Comparison of ENCODE assay signal across 14 cellular contexts in genomic region chr18:35123811-35124210, GRCh38.
"Had no signal": no experiment of that assay in that cellular context is flagged by ENCODE, and none has a peak within 500 bp of the region (broad histone marks: within the 10 kb centered on the region; RNA-seq: fewer than 3 reads in every experiment).

No MANE protein-coding gene starts in this region.

- ATAC-seq: activated CD4-positive, alpha-beta T cell treated with anti-CD3 and anti-CD28 coated beads for 36 hours; lower lobe of right lung; stimulated activated naive CD8-positive, alpha-beta T cell treated with anti-CD3 and anti-CD28 coated beads, Interleukin-15, amount 100 ng/mL, for 72 hours had no signal

- H3K4me3 Mint-ChIP-seq: activated CD4-positive, alpha-beta memory T cell treated with anti-CD3 and anti-CD28 coated beads, Interleukin-2, amount 10 ng/mL, durations not matched to agents 7 days and 5 days; activated CD4-positive, alpha-beta T cell treated with anti-CD3 and anti-CD28 coated beads for 36 hours; neural crest cell had no signal

- H3K9me3 Mint-ChIP-seq: neural crest cell had no signal

- H3K4me1 Mint-ChIP-seq: activated CD4-positive, alpha-beta memory T cell treated with anti-CD3 and anti-CD28 coated beads, Interleukin-2, amount 10 ng/mL, durations not matched to agents 7 days and 5 days had no signal

- DNase-seq: activated CD4-positive, alpha-beta memory T cell treated with anti-CD3 and anti-CD28 coated beads, Interleukin-2, amount 10 ng/mL, durations not matched to agents 7 days and 5 days; activated CD4-positive, alpha-beta T cell treated with anti-CD3 and anti-CD28 coated beads for 36 hours; activated gamma-delta T cell treated with Interleukin-2 at 50 U/mL for 16 hours; cerebellar nuclear complex; cortex of kidney; lower lobe of right lung; stimulated activated CD4-positive, alpha-beta T cell treated with anti-CD3 and anti-CD28 coated beads, Interleukin-12 subunit alpha, Interleukin-12 subunit beta, amount 100 ng/mL, for 4 hours; stimulated activated CD4-positive, alpha-beta T cell treated with anti-CD3 and anti-CD28 coated beads, Interleukin-1b, Interleukin-23, amount 100 ng/mL, for 48 hours; stimulated activated CD8-positive, alpha-beta memory T cell treated with anti-CD3 and anti-CD28 coated beads, Interleukin-4, amount 100 ng/mL, for 48 hours; stimulated activated naive CD8-positive, alpha-beta T cell treated with anti-CD3 and anti-CD28 coated beads, Interleukin-15, amount 100 ng/mL, for 72 hours; SW 1271; transverse colon; uterus had no signal

- H3K27me3 Mint-ChIP-seq: activated CD4-positive, alpha-beta memory T cell treated with anti-CD3 and anti-CD28 coated beads, Interleukin-2, amount 10 ng/mL, durations not matched to agents 7 days and 5 days; activated CD4-positive, alpha-beta T cell treated with anti-CD3 and anti-CD28 coated beads for 36 hours; stimulated activated naive CD8-positive, alpha-beta T cell treated with anti-CD3 and anti-CD28 coated beads, Interleukin-15, amount 100 ng/mL, for 72 hours had no signal

- H3K27ac Mint-ChIP-seq: activated CD4-positive, alpha-beta memory T cell treated with anti-CD3 and anti-CD28 coated beads, Interleukin-2, amount 10 ng/mL, durations not matched to agents 7 days and 5 days had no signal
